ENCODE assay signal across 8 cellular contexts in the genomic region with DNA sequence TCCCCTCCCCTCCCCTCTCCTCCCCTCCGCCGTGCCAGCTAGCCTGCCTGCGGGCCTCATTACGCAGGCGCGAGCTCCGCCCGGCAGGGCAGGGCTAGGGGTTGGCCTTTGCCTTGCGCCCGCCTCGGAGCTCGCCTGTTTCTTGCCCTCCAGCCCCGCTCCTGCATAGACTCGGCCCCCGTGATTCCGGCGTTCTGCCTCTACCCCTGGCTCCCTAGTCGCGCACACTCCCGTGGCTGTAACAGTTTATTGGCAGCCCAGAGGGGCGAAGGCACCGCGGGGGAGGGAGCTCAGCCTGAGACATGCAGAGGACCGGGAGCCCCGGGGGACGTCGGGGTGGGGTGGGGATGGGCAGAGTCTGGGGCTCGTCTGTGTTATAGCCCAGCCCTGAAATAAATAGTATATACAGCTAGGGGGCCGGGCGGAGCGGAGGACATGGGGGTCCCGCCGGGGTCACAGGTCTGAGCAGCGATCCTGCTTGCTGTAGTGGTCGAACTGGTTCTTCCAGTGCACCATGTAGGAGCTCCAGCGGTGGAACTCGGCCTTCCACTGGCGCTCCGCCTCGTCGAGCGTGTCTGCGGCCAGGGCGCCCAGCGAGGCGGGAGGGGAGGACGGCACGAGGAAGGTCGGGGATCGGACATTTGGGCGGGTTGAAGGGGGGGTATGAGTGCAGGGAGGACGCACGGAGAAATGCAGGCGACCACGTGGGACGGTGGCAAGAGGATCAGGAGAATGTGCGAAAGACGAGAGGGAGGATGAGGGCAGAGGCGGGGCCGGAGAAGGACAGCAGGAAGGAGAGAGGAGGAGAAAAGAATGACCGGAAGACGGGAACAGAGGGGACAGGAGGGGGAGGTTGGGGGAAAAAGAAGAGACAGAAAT. TPM values are rescaled to one million over a fixed set of nuclear protein-coding genes. Genes with fewer than 3 reads are reported as not detected.
DNase-seq lines count a peak whose midpoint lies in the region; ATAC-seq and TF ChIP-seq lines count a peak whose summit lies in the region.

No MANE protein-coding gene starts in this region.

- H3K9me3 ChIP-seq in left lung: no peaks in the 10 kb centered on the region

- H3K36me3 ChIP-seq in left lung: peaks cover 4 to 38% of the 10 kb centered on the region in 2 donors

- peak overlapping the region; percentile 83 for H3K4me3 Mint-ChIP-seq in activated CD4-positive, alpha-beta T cell treated with anti-CD3 and anti-CD28 coated beads, Interleukin-2, amount 10 ng/mL, durations not matched to agents 24 days and 14 days

- peaks cover 39% of the 10 kb centered on the region for H3K4me1 Mint-ChIP-seq in activated CD4-positive, alpha-beta T cell treated with anti-CD3 and anti-CD28 coated beads, Interleukin-2, amount 10 ng/mL, durations not matched to agents 24 days and 14 days

- H3K4me3 ChIP-seq in coronary artery (peak overlapping the region; percentile 86), left lung (peak overlapping the region; percentile 67 to 90)

- peak; percentile 81 to 86 for DNase-seq in AML-193 (lab: John Stamatoyannopoulos, UW)
- DNase-seq in GM19238 (ENCODE audit: insufficient read length, low spot score): peak; percentile 98
- DNase-seq in NCI-H526 treated with DMSO at 0.1 percent for 48 hours (lab: John Stamatoyannopoulos, UW): peak; percentile 88
- peak; percentile 98 for DNase-seq in activated CD4-positive, alpha-beta T cell treated with anti-CD3 and anti-CD28 coated beads, Interleukin-2, amount 10 ng/mL, durations not matched to agents 24 days and 14 days
- DNase-seq in coronary artery (ENCODE audit: low spot score): peak; percentile 96
- DNase-seq in left lung: peak; percentile 95 to 99
- DNase-seq in stimulated activated CD4-positive, alpha-beta T cell treated with anti-CD3 and anti-CD28 coated beads, Interleukin-2, amount 100 ng/mL, for 24 hours: peak; percentile 91 to 92

- peak overlapping the region; percentile 77 for H3K27ac Mint-ChIP-seq in activated CD4-positive, alpha-beta T cell treated with anti-CD3 and anti-CD28 coated beads, Interleukin-2, amount 10 ng/mL, durations not matched to agents 24 days and 14 days

- peaks cover 38% of the 10 kb centered on the region for H3K36me3 Mint-ChIP-seq in activated CD4-positive, alpha-beta T cell treated with anti-CD3 and anti-CD28 coated beads, Interleukin-2, amount 10 ng/mL, durations not matched to agents 24 days and 14 days (ENCODE audit: low read depth)

- H3K4me1 ChIP-seq in left lung: peaks cover 28 to 52% of the 10 kb centered on the region in 2 donors

- no peak for TF ChIP-seq CTCF in coronary artery (IDR thresholded peaks at IDR 0.05)
- TF ChIP-seq CTCF in left lung (IDR thresholded peaks at IDR 0.05): no peak

- H3K9me3 Mint-ChIP-seq in activated CD4-positive, alpha-beta T cell treated with anti-CD3 and anti-CD28 coated beads, Interleukin-2, amount 10 ng/mL, durations not matched to agents 24 days and 14 days: no peaks in the 10 kb centered on the region

- intact Hi-C loops in activated CD4-positive, alpha-beta T cell treated with anti-CD3 and anti-CD28 coated beads, Interleukin-2, amount 10 ng/mL, durations not matched to agents 24 days and 14 days (cut with micrococcal nuclease): loop anchor here (1.0 to 5.0 kb wide), 2 partner anchors 15 to 277 kb away; partner anchors contain the start of genes SRRT and VGF
- intact Hi-C loops in left lung (cut with DNase I): loop anchor here in 1 of 2 donors (10.0 kb wide), 1 partner anchor 175 kb away; no protein-coding TSS in a partner anchor

- H3K27me3 ChIP-seq in left lung: peaks cover 3 to 50% of the 10 kb centered on the region in 2 donors

- peak; percentile 67 for ATAC-seq in HG03442 (IDR thresholded peaks at IDR 0.05; ENCODE audit: unreplicated experiment)
- peak; percentile 93 for ATAC-seq in left lung

- H3K27me3 Mint-ChIP-seq in activated CD4-positive, alpha-beta T cell treated with anti-CD3 and anti-CD28 coated beads, Interleukin-2, amount 10 ng/mL, durations not matched to agents 24 days and 14 days: peaks cover 32% of the 10 kb centered on the region

- H3K27ac ChIP-seq in coronary artery (peak overlapping the region; percentile 57 to 98), left lung (peak overlapping the region; percentile 88 to 92)

RNA-seq across cellular contexts. Expression of gene UFSP1, which starts 0.5 kb away (rescaled TPM):
- 4.5 TPM in 2 replicates for total RNA-seq in activated CD4-positive, alpha-beta T cell treated with anti-CD3 and anti-CD28 coated beads, Interleukin-2, amount 10 ng/mL, durations not matched to agents 24 days and 14 days
- 1 to 10 TPM; 1.8 to 4.4 TPM for total RNA-seq in left lung

RNA-seq across cellular contexts. Expression of gene ACHE, which starts 5.7 kb away (rescaled TPM):
- not detected in 2 replicates for total RNA-seq in activated CD4-positive, alpha-beta T cell treated with anti-CD3 and anti-CD28 coated beads, Interleukin-2, amount 10 ng/mL, durations not matched to agents 24 days and 14 days
- total RNA-seq in left lung: 1 to 10 TPM; 2.4 to 3.3 TPM

RNA-seq across cellular contexts. Expression of gene SRRT, which starts 15.1 kb away (rescaled TPM):
- total RNA-seq in activated CD4-positive, alpha-beta T cell treated with anti-CD3 and anti-CD28 coated beads, Interleukin-2, amount 10 ng/mL, durations not matched to agents 24 days and 14 days: 300 and 318 TPM in 2 replicates
- total RNA-seq in left lung: 100 to 1,000 TPM in 1 of 2 donors, 10 to 100 TPM in 1; 91.4 to 119 TPM

RNA-seq across cellular contexts. Expression of gene TRIP6, which starts 22.8 kb away (rescaled TPM):
- 42.7 and 47.6 TPM in 2 replicates for total RNA-seq in activated CD4-positive, alpha-beta T cell treated with anti-CD3 and anti-CD28 coated beads, Interleukin-2, amount 10 ng/mL, durations not matched to agents 24 days and 14 days
- total RNA-seq in left lung: 10 to 100 TPM; 72.9 to 84.9 TPM

RNA-seq across cellular contexts. Expression of gene SLC12A9, which starts 37.5 kb away (rescaled TPM):
- 37.3 and 41.2 TPM in 2 replicates for total RNA-seq in activated CD4-positive, alpha-beta T cell treated with anti-CD3 and anti-CD28 coated beads, Interleukin-2, amount 10 ng/mL, durations not matched to agents 24 days and 14 days
- total RNA-seq in left lung: 10 to 100 TPM; 35.7 to 49.9 TPM

Comparison
In these comparisons a context has a peak if more than half of its experiments do, and no peak if none do; other contexts are left out.
1. Peak in every context shown above with its lines: DNase-seq, ATAC-seq, H3K4me3 ChIP-seq and H3K27ac ChIP-seq.